ENCODE assay signal across 7 cellular contexts in genomic region chr5:42950466-42951168, GRCh38.
DNase-seq lines count a peak whose midpoint lies in the region; ATAC-seq and TF ChIP-seq lines count a peak whose summit lies in the region.

No MANE protein-coding gene starts in this region.

- no peak overlapping the region for H4K5ac ChIP-seq in mesendoderm (ENCODE audit: low read length)

- H3K4me2 ChIP-seq in mesendoderm (ENCODE audit: low read length) = no peak overlapping the region

- WGBS in mesendoderm (ENCODE audit: extremely low coverage, insufficient coverage, low lambda C conversion rate) = no CpG with 5 or more reads among the region's 36 CpGs

- no peak overlapping the region for H2BK5ac ChIP-seq in mesendoderm (ENCODE audit: low read length)

- no peaks in the 10 kb centered on the region for H3K27me3 Mint-ChIP-seq in activated CD4-positive, alpha-beta T cell treated with anti-CD3 and anti-CD28 coated beads, Interleukin-2, amount 10 ng/mL, durations not matched to agents 7 days and 5 days

- peaks cover 7% of the 10 kb centered on the region for H3K9me3 Mint-ChIP-seq in activated CD4-positive, alpha-beta T cell treated with anti-CD3 and anti-CD28 coated beads, Interleukin-2, amount 10 ng/mL, durations not matched to agents 7 days and 5 days
- H3K9me3 Mint-ChIP-seq in stimulated activated effector memory CD8-positive, alpha-beta T cell treated with anti-CD3 and anti-CD28 coated beads, Interleukin-12 subunit alpha, Interleukin-12 subunit beta, amount 100 ng/mL, for 72 hours = peaks cover 3% of the 10 kb centered on the region

- H3K4me1 ChIP-seq in mesendoderm (ENCODE audit: control insufficient read depth, low read depth, low read length) = no peaks in the 10 kb centered on the region

- no peak overlapping the region for H2BK15ac ChIP-seq in mesendoderm (replicated peaks; ENCODE audit: low read depth)

- no peak overlapping the region for H3K9ac ChIP-seq in mesendoderm (ENCODE audit: low read length)

- peak overlapping the region; percentile 1 to 67 (median 48) for H3K4me3 ChIP-seq in dorsolateral prefrontal cortex
- no peak overlapping the region for H3K4me3 ChIP-seq in mesendoderm (ENCODE audit: low read length)

- H3K23ac ChIP-seq in mesendoderm (ENCODE audit: low read length) = no peak overlapping the region

- POLR2A ChIA-PET in activated CD4-positive, alpha-beta T cell treated with anti-CD3 and anti-CD28 coated beads, Interleukin-2, amount 10 ng/mL, durations not matched to agents 7 days and 5 days (lab: Charles Lee) = interaction anchor here (0.6 to 1.7 kb wide), 8 partner anchors 42 to 141 kb away, joined by 3 to 11 read pairs (median 5); no protein-coding TSS in a partner anchor

- intact Hi-C loops in dorsolateral prefrontal cortex (cut with DNase I) = loop anchor here (5.0 kb wide), 1 partner anchor 42 kb away; no protein-coding TSS in a partner anchor

- DNase-seq in NCI-H2227 (lab: John Stamatoyannopoulos, UW; ENCODE audit: unreplicated experiment) (peak; percentile 45), dorsolateral prefrontal cortex (no peak), mesendoderm (peak; percentile 79)
- DNase-seq in activated CD4-positive, alpha-beta T cell treated with anti-CD3 and anti-CD28 coated beads, Interleukin-2, amount 10 ng/mL, durations not matched to agents 7 days and 5 days = peak; percentile 65
- DNase-seq in stimulated activated effector memory CD8-positive, alpha-beta T cell treated with anti-CD3 and anti-CD28 coated beads, Interleukin-12 subunit alpha, Interleukin-12 subunit beta, amount 100 ng/mL, for 72 hours (ENCODE audit: low spot score in 2 of 2) = peak; percentile 41 to 87

- H3K56ac ChIP-seq in mesendoderm (ENCODE audit: low read length) = no peak overlapping the region

- CTCF ChIA-PET in activated CD4-positive, alpha-beta T cell treated with anti-CD3 and anti-CD28 coated beads, Interleukin-2, amount 10 ng/mL, durations not matched to agents 7 days and 5 days (lab: Charles Lee) = interaction anchor here (0.7 to 4.2 kb wide), 16 partner anchors 10 to 1059 kb away, joined by 3 to 21 read pairs (median 4); no protein-coding TSS in a partner anchor

- no peaks in the 10 kb centered on the region for H3K79me1 ChIP-seq in mesendoderm (ENCODE audit: low read length)

- no peak overlapping the region for H2AK5ac ChIP-seq in mesendoderm (ENCODE audit: low read length)

- H3K4ac ChIP-seq in mesendoderm (ENCODE audit: low read depth, low read length) = no peak overlapping the region

- H3K4me3 Mint-ChIP-seq in activated CD4-positive, alpha-beta T cell treated with anti-CD3 and anti-CD28 coated beads, Interleukin-2, amount 10 ng/mL, durations not matched to agents 7 days and 5 days = peak overlapping the region; percentile 84
- H3K4me3 Mint-ChIP-seq in stimulated activated effector memory CD8-positive, alpha-beta T cell treated with anti-CD3 and anti-CD28 coated beads, Interleukin-12 subunit alpha, Interleukin-12 subunit beta, amount 100 ng/mL, for 72 hours = peak overlapping the region; percentile 92

- peak; percentile 24 for ATAC-seq in GM18519 (IDR thresholded peaks at IDR 0.05; ENCODE audit: low FRiP score, unreplicated experiment)
- ATAC-seq in HG02870 (IDR thresholded peaks at IDR 0.05; ENCODE audit: unreplicated experiment) = peak; percentile 29
- peak; percentile 77 for ATAC-seq in stimulated activated effector memory CD8-positive, alpha-beta T cell treated with anti-CD3 and anti-CD28 coated beads, Interleukin-12 subunit alpha, Interleukin-12 subunit beta, amount 100 ng/mL, for 72 hours

- no peak overlapping the region for H2BK120ac ChIP-seq in mesendoderm (ENCODE audit: low read depth, low read length)

- H3K18ac ChIP-seq in mesendoderm (ENCODE audit: low read length) = no peak overlapping the region

- H3K27me3 ChIP-seq in dorsolateral prefrontal cortex = peaks cover 16 to 100% (median 89%) of the 10 kb centered on the region in 45 donors
- no peaks in the 10 kb centered on the region for H3K27me3 ChIP-seq in mesendoderm (ENCODE audit: insufficient read depth, low read length, poor library complexity)

- no peaks in the 10 kb centered on the region for H3K79me2 ChIP-seq in mesendoderm (ENCODE audit: control insufficient read depth, insufficient read depth, low read length)

- H3K27ac ChIP-seq in dorsolateral prefrontal cortex (peak overlapping the region in 49 of 59 donors; percentile 1 to 88 (median 67)), mesendoderm (ENCODE audit: low read depth, low read length) (no peak overlapping the region)

- peak overlapping the region; percentile 100 for H3K27ac Mint-ChIP-seq in activated CD4-positive, alpha-beta T cell treated with anti-CD3 and anti-CD28 coated beads, Interleukin-2, amount 10 ng/mL, durations not matched to agents 7 days and 5 days
- peak overlapping the region; percentile 98 for H3K27ac Mint-ChIP-seq in stimulated activated effector memory CD8-positive, alpha-beta T cell treated with anti-CD3 and anti-CD28 coated beads, Interleukin-12 subunit alpha, Interleukin-12 subunit beta, amount 100 ng/mL, for 72 hours

- H3K36me3 Mint-ChIP-seq in activated CD4-positive, alpha-beta T cell treated with anti-CD3 and anti-CD28 coated beads, Interleukin-2, amount 10 ng/mL, durations not matched to agents 7 days and 5 days (ENCODE audit: low read depth) = peaks cover 15% of the 10 kb centered on the region
- H3K36me3 Mint-ChIP-seq in stimulated activated effector memory CD8-positive, alpha-beta T cell treated with anti-CD3 and anti-CD28 coated beads, Interleukin-12 subunit alpha, Interleukin-12 subunit beta, amount 100 ng/mL, for 72 hours = peaks cover 24% of the 10 kb centered on the region

- no peak overlapping the region for H4K8ac ChIP-seq in mesendoderm (ENCODE audit: low read depth, low read length)

- no peak for TF ChIP-seq CTCF in dorsolateral prefrontal cortex (IDR thresholded peaks at IDR 0.05 in 54 of 56, conservative IDR thresholded peaks at IDR 0.05 in 2 of 56; ENCODE audit: low read depth in 1 of 56, partially characterized antibody in 56 of 56)

- peaks cover 43% of the 10 kb centered on the region for H3K4me1 Mint-ChIP-seq in activated CD4-positive, alpha-beta T cell treated with anti-CD3 and anti-CD28 coated beads, Interleukin-2, amount 10 ng/mL, durations not matched to agents 7 days and 5 days
- peaks cover 24% of the 10 kb centered on the region for H3K4me1 Mint-ChIP-seq in stimulated activated effector memory CD8-positive, alpha-beta T cell treated with anti-CD3 and anti-CD28 coated beads, Interleukin-12 subunit alpha, Interleukin-12 subunit beta, amount 100 ng/mL, for 72 hours

- H3K36me3 ChIP-seq in mesendoderm (ENCODE audit: control insufficient read depth, insufficient read depth, low read length) = no peaks in the 10 kb centered on the region

Comparison
In these comparisons a context has a peak if more than half of its experiments do, and no peak if none do; other contexts are left out.
1. ATAC-seq: peak in every context shown above with its lines; median percentile 77 in stimulated activated effector memory CD8-positive, alpha-beta T cell treated with anti-CD3 and anti-CD28 coated beads, Interleukin-12 subunit alpha, Interleukin-12 subunit beta, amount 100 ng/mL, for 72 hours; 29 in HG02870; 24 in GM18519.
2. DNase-seq: peak in NCI-H2227 (single experiment), activated CD4-positive, alpha-beta T cell treated with anti-CD3 and anti-CD28 coated beads, Interleukin-2, amount 10 ng/mL, durations not matched to agents 7 days and 5 days (single experiment), mesendoderm (single experiment) and stimulated activated effector memory CD8-positive, alpha-beta T cell treated with anti-CD3 and anti-CD28 coated beads, Interleukin-12 subunit alpha, Interleukin-12 subunit beta, amount 100 ng/mL, for 72 hours (2 of 2); none in dorsolateral prefrontal cortex (0 of 10).